25 cellular contexts compared by ENCODE assay signal in genomic region chr13:73251866-73252265, GRCh38.
"Had no signal": no experiment of that assay in that cellular context is flagged by ENCODE, and none has a peak within 500 bp of the region (broad histone marks: within the 10 kb centered on the region; RNA-seq: fewer than 3 reads in every experiment).

No MANE protein-coding gene starts in this region.

- H3K27ac Mint-ChIP-seq: mesothelial cell of epicardium; naive B cell; natural killer cell; stimulated activated effector memory CD8-positive, alpha-beta T cell treated with anti-CD3 and anti-CD28 coated beads, Interleukin-12 subunit alpha, Interleukin-12 subunit beta, amount 100 ng/mL, for 72 hours; stimulated activated naive CD8-positive, alpha-beta T cell treated with anti-CD3 and anti-CD28 coated beads, Interleukin-15, Interleukin-2, amounts not matched to agents 100 ng/mL and 50 ng/mL, for 24 hours had no signal

- H3K4me1 Mint-ChIP-seq: naive B cell; natural killer cell; stimulated activated effector memory CD8-positive, alpha-beta T cell treated with anti-CD3 and anti-CD28 coated beads, Interleukin-12 subunit alpha, Interleukin-12 subunit beta, amount 100 ng/mL, for 72 hours had no signal

- H3K9me3 ChIP-seq: heart left ventricle, left ventricle myocardium inferior, pancreas, suprapubic skin, thoracic aorta, tibial artery, upper lobe of left lung, vagina had no signal

- H3K27me3 ChIP-seq: heart left ventricle, pancreas, suprapubic skin, tibial artery, upper lobe of left lung, vagina had no signal

- H3K9me3 Mint-ChIP-seq: mesothelial cell of epicardium; natural killer cell; stimulated activated effector memory CD8-positive, alpha-beta T cell treated with anti-CD3 and anti-CD28 coated beads, Interleukin-12 subunit alpha, Interleukin-12 subunit beta, amount 100 ng/mL, for 72 hours; stimulated activated naive CD8-positive, alpha-beta T cell treated with anti-CD3 and anti-CD28 coated beads, Interleukin-15, Interleukin-2, amounts not matched to agents 100 ng/mL and 50 ng/mL, for 24 hours had no signal

- ATAC-seq: heart left ventricle; natural killer cell; pancreas; right cardiac atrium; stimulated activated effector memory CD8-positive, alpha-beta T cell treated with anti-CD3 and anti-CD28 coated beads, Interleukin-12 subunit alpha, Interleukin-12 subunit beta, amount 100 ng/mL, for 72 hours had no signal

- H3K27ac ChIP-seq: heart left ventricle, left ventricle myocardium inferior, pancreas, skin epidermis, suprapubic skin, thoracic aorta, tibial artery, upper lobe of left lung, vagina had no signal

- H3K4me3 ChIP-seq: heart left ventricle, left ventricle myocardium inferior, lung, pancreas, skin epidermis, suprapubic skin, thoracic aorta, tibial artery, upper lobe of left lung, vagina had no signal

- DNase-seq: heart left ventricle; islet precursor cell; left ventricle myocardium inferior; mesendoderm; naive B cell; natural killer cell; nucleus accumbens; pancreas; retina; right cardiac atrium; stimulated activated CD4-positive, alpha-beta T cell treated with anti-CD3 and anti-CD28 coated beads, Interleukin-12 subunit alpha, Interleukin-12 subunit beta, amount 100 ng/mL, for 4 hours; stimulated activated CD4-positive, alpha-beta T cell treated with anti-CD3 and anti-CD28 coated beads, Interleukin-15, amount 100 ng/mL, for 24 hours; stimulated activated CD4-positive, alpha-beta T cell treated with anti-CD3 and anti-CD28 coated beads, Interleukin-2, amount 100 ng/mL, for 24 hours; stimulated activated CD4-positive, alpha-beta T cell treated with anti-CD3 and anti-CD28 coated beads, Interleukin-4, amount 100 ng/mL, for 24 hours; stimulated activated naive CD4-positive, alpha-beta T cell; tibial artery; upper lobe of left lung had no signal

- H3K36me3 ChIP-seq: heart left ventricle, left ventricle myocardium inferior, pancreas, suprapubic skin, thoracic aorta, tibial artery, upper lobe of left lung, vagina had no signal

- H3K36me3 Mint-ChIP-seq: mesothelial cell of epicardium; naive B cell; natural killer cell; stimulated activated effector memory CD8-positive, alpha-beta T cell treated with anti-CD3 and anti-CD28 coated beads, Interleukin-12 subunit alpha, Interleukin-12 subunit beta, amount 100 ng/mL, for 72 hours had no signal

- H3K27me3 Mint-ChIP-seq: naive B cell; stimulated activated naive CD8-positive, alpha-beta T cell treated with anti-CD3 and anti-CD28 coated beads, Interleukin-15, Interleukin-2, amounts not matched to agents 100 ng/mL and 50 ng/mL, for 24 hours had no signal

- H3K4me1 ChIP-seq: heart left ventricle, tibial artery had no signal

- H3K4me3 Mint-ChIP-seq: mesothelial cell of epicardium; naive B cell; natural killer cell; stimulated activated effector memory CD8-positive, alpha-beta T cell treated with anti-CD3 and anti-CD28 coated beads, Interleukin-12 subunit alpha, Interleukin-12 subunit beta, amount 100 ng/mL, for 72 hours; stimulated activated naive CD8-positive, alpha-beta T cell treated with anti-CD3 and anti-CD28 coated beads, Interleukin-15, Interleukin-2, amounts not matched to agents 100 ng/mL and 50 ng/mL, for 24 hours had no signal
